In the genomic region with DNA sequence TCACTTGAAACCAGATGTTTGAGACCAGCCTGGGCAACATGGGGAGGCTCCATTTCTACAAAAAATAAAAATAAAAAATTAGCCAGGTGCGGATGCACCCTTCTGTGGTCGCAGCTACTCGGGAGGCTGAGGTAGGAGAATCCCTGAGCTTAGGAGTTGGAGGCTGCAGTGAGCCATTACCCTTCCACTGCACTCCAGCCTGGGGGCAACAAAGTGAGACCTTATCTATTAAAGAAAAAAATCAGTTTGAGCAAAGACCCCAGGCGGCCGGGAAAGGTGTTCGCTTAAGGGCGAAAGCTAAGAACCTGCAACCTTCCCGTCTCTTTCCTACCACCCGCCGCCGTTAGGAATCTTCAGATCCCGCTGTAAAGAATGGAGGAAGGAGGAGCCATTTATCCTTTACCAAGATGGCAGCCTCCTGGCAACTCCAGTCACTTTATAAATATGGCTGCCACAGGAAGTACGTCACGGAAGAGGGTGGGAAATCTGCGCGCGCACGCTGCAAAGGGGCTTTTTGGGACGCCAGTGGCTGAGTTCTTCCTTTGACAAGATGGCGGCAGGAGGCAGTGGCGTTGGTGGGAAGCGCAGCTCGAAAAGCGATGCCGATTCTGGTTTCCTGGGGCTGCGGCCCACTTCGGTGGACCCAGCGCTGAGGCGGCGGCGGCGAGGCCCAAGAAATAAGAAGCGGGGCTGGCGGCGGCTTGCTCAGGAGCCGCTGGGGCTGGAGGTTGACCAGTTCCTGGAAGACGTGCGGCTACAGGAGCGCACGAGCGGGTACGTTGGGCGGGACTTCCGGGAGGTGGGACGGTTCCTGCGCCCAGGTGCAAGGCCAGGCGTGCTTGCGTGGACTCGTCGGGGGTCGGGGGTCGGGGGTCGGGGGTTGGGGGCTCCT, we compare ENCODE assay signal across 8 cellular contexts. TPM values are rescaled to one million over a fixed set of nuclear protein-coding genes. Genes with fewer than 3 reads are reported as not detected.
DNase-seq lines count a peak whose midpoint lies in the region; ATAC-seq and TF ChIP-seq lines count a peak whose summit lies in the region.

TSS of gene NOP53 (plus strand) at position 537 of the 892 bp plus-strand sequence. CDS start at position 551, 14 bp downstream.

- 5% methylated on average over 53 of the region's 53 CpGs for WGBS in prostate gland

- peak; percentile 63 for ATAC-seq in HG02938 (IDR thresholded peaks at IDR 0.05; ENCODE audit: unreplicated experiment)

- H3K4me1 ChIP-seq in left ventricle myocardium inferior: peaks cover 60% of the 10 kb centered on the region
- no peaks in the 10 kb centered on the region for H3K4me1 ChIP-seq in prostate gland (replicated peaks)

- no peaks in the 10 kb centered on the region for H3K27me3 ChIP-seq in left ventricle myocardium inferior (ENCODE audit: low read depth)
- H3K27me3 ChIP-seq in prostate gland (replicated peaks; ENCODE audit: insufficient read depth): no peaks in the 10 kb centered on the region

- no peak for TF ChIP-seq CTCF in GM13976 (IDR thresholded peaks at IDR 0.05; ENCODE audit: borderline replicate concordance, control extremely low read depth, extremely low read depth, insufficient read depth, missing control alignments)
- TF ChIP-seq CTCF in left ventricle myocardium inferior (IDR thresholded peaks at IDR 0.05; ENCODE audit: borderline replicate concordance): peak; percentile 27
- peak in 3 of 4 experiments; percentile 21 to 48 (median 36) for TF ChIP-seq CTCF in prostate gland (IDR thresholded peaks at IDR 0.05)

- intact Hi-C loops in left ventricle myocardium inferior (cut with micrococcal nuclease): no loop called here
- intact Hi-C loops in prostate gland (cut with DNase I): no loop called here

- H3K27ac ChIP-seq in left ventricle myocardium inferior (replicated peaks): peak within 1 kb of the TSS; percentile 96
- peak within 1 kb of the TSS; percentile 93 to 94 for H3K27ac ChIP-seq in prostate gland

- DNase-seq in GM13976 (ENCODE audit: low spot score) (peak; percentile 97), NCI-H187 treated with DMSO at 0.1 percent for 48 hours (lab: John Stamatoyannopoulos, UW) (peak; percentile 73), T-helper 2 cell (peak; percentile 93 to 96 (median 94)), amygdala (lab: John Stamatoyannopoulos, UW) (peak; percentile 70 to 98 (median 94)), left ventricle myocardium inferior (peak; percentile 96), prostate gland (ENCODE audit: low spot score) (peak; percentile 96), ureter (ENCODE audit: low spot score) (peak; percentile 99)

- H3K36me3 ChIP-seq in left ventricle myocardium inferior: peaks cover 50% of the 10 kb centered on the region
- peaks cover 0 to 10% of the 10 kb centered on the region in 2 donors for H3K36me3 ChIP-seq in prostate gland

- in situ Hi-C loops in GM13976 (cut with MboI; ENCODE audit: low sequenced_read_pairs, unreplicated experiment): no loop called here

- H3K9me3 ChIP-seq in left ventricle myocardium inferior (replicated peaks) (no peaks in the 10 kb centered on the region), prostate gland (no peaks in the 10 kb centered on the region)

- TF ChIP-seq POLR2A in prostate gland (IDR thresholded peaks at IDR 0.05): peak; percentile 78

- peak within 1 kb of the TSS; percentile 81 for H3K4me3 ChIP-seq in left ventricle myocardium inferior
- H3K4me3 ChIP-seq in prostate gland: peak within 1 kb of the TSS; percentile 59 to 74

RNA-seq across cellular contexts. Expression of gene NOP53, which starts in this region (rescaled TPM):
- total RNA-seq in left ventricle myocardium inferior (169 TPM), prostate gland (100 to 1,000 TPM; 465 to 586 TPM), ureter (450 TPM)

Comparison
In these comparisons a context has a peak if more than half of its experiments do, and no peak if none do; other contexts are left out.
1. Peak in every context shown above with its lines: DNase-seq, ATAC-seq, H3K4me3 ChIP-seq and H3K27ac ChIP-seq.